In the genomic region with DNA sequence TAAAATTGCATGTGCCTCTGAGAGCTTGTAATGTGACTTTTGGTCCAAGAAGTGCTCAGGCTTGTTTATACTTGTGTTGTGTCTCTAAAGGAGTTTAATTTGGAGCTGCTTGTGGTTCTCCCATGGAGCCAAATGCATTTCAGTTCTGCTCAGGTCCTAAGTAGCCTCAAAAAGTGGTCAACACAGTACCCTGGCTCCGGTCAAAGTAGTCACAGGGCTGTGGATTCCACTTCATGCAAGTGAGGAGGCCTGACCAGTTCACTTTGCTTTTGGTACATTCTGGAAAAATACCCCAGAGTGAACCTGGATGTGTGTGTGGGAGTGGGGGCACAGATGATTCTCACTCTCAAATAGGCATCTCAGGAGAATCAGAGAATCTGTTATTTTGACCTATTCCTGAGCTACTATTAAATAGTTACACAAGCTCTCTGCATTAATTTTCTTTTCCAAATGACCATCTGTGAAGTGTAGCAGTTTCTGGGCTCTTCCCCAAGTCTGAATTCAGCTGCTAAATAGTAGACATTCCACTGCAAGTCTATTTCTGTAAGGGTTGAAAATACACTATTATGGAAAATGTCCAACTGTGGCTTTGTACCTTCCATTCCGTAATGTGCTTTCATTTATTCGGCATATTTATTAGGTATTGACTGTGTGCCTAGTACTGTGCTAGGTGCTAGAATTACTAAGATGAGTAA, we compare ENCODE assay signal across 17 cellular contexts. TPM values are rescaled to one million over a fixed set of nuclear protein-coding genes. Genes with fewer than 3 reads are reported as not detected.
DNase-seq lines count a peak whose midpoint lies in the region; ATAC-seq, FAIRE-seq and TF ChIP-seq lines count a peak whose summit lies in the region.
"Had no signal": no experiment of that assay in that cellular context is flagged by ENCODE, and none has a peak within 500 bp of the region (broad histone marks: within the 10 kb centered on the region; RNA-seq: fewer than 3 reads in every experiment).

No MANE protein-coding gene starts in this region.

- peak; percentile 51 for FAIRE-seq in endometrium (lab: Jason Lieb, UNC)
- FAIRE-seq: GM19239, H54 had no signal

- no peak overlapping the region for H3K9ac ChIP-seq in smooth muscle cell (ENCODE audit: low read depth)
- H3K9ac ChIP-seq: KMS-11 had no signal

- H3K27me3 ChIP-seq in smooth muscle cell (ENCODE audit: low read depth) (no peaks in the 10 kb centered on the region), MG63 (no peaks in the 10 kb centered on the region)
- H3K27me3 ChIP-seq: tibial nerve had no signal

- DNase-seq in GM04503 (ENCODE audit: low read depth): peak; percentile 65
- peak; percentile 5 for DNase-seq in left kidney (ENCODE audit: low read depth, low spot score)
- peak in 3 of 49 donors; percentile 2 to 15 (median 8) for DNase-seq in substantia nigra (lab: John Stamatoyannopoulos, UW)
- DNase-seq in smooth muscle cell (lab: John Stamatoyannopoulos, UW; ENCODE audit: unreplicated experiment): no peak
- no peak for DNase-seq in MG63
- DNase-seq in nephron progenitor cell: no peak
- DNase-seq: activated CD8-positive, alpha-beta T cell treated with anti-CD3 and anti-CD28 coated beads, Interleukin-2, amount 10 ng/mL, durations not matched to agents 7 days and 5 days; activated naive CD4-positive, alpha-beta T cell treated with anti-CD3 and anti-CD28 coated beads, Interleukin-2, amount 50 U/mL, for 16 hours; CD4-positive, alpha-beta memory T cell; immature natural killer cell; NCI-H2107 had no signal

- H3K4me2 ChIP-seq in smooth muscle cell: no peak overlapping the region
- H3K4me2 ChIP-seq: KMS-11 had no signal

- H2AFZ ChIP-seq in smooth muscle cell (ENCODE audit: low read depth): no peak overlapping the region

- H3F3A ChIP-seq in smooth muscle cell (ENCODE audit: low read depth): no peaks in the 10 kb centered on the region

- no peak overlapping the region for H3K4me3 Mint-ChIP-seq in nephron progenitor cell
- H3K4me3 Mint-ChIP-seq: activated CD8-positive, alpha-beta T cell treated with anti-CD3 and anti-CD28 coated beads, Interleukin-2, amount 10 ng/mL, durations not matched to agents 7 days and 5 days; immature natural killer cell had no signal

- no peak overlapping the region for H3K4me3 ChIP-seq in smooth muscle cell
- no peak overlapping the region for H3K4me3 ChIP-seq in MG63
- H3K4me3 ChIP-seq: tibial nerve had no signal

- no peaks in the 10 kb centered on the region for H4K20me1 ChIP-seq in smooth muscle cell (ENCODE audit: low read depth)

- 79% methylated on average over 3 of the region's 3 CpGs for WGBS in smooth muscle cell (ENCODE audit: low lambda C conversion rate)

- peak overlapping the region; percentile 3 for H3K27ac ChIP-seq in substantia nigra (ENCODE audit: low read depth, low read length, poor library complexity, severe bottlenecking)
- H3K27ac ChIP-seq in smooth muscle cell (ENCODE audit: low read depth): no peak overlapping the region
- H3K27ac ChIP-seq: KMS-11 had no signal

- H3K4me1 ChIP-seq in smooth muscle cell (ENCODE audit: low read depth): peaks cover 7% of the 10 kb centered on the region

- H3K9me3 Mint-ChIP-seq in nephron progenitor cell: no peaks in the 10 kb centered on the region
- H3K9me3 Mint-ChIP-seq: immature natural killer cell had no signal

- H3K27ac Mint-ChIP-seq in nephron progenitor cell: no peak overlapping the region
- H3K27ac Mint-ChIP-seq: activated CD8-positive, alpha-beta T cell treated with anti-CD3 and anti-CD28 coated beads, Interleukin-2, amount 10 ng/mL, durations not matched to agents 7 days and 5 days had no signal

- ATAC-seq in GM18511 (IDR thresholded peaks at IDR 0.05; ENCODE audit: unreplicated experiment): no peak
- ATAC-seq: activated CD8-positive, alpha-beta T cell treated with anti-CD3 and anti-CD28 coated beads, Interleukin-2, amount 10 ng/mL, durations not matched to agents 7 days and 5 days had no signal

- H3K36me3 Mint-ChIP-seq in nephron progenitor cell (ENCODE audit: low read depth): peaks cover 56% of the 10 kb centered on the region

- TF ChIP-seq CTCF in smooth muscle cell (IDR thresholded peaks at IDR 0.05; ENCODE audit: borderline replicate concordance, insufficient read depth, poor library complexity, severe bottlenecking) (no peak), nephron progenitor cell (IDR thresholded peaks at IDR 0.05) (no peak)

- H3K79me2 ChIP-seq in smooth muscle cell (ENCODE audit: low read depth): no peaks in the 10 kb centered on the region

- H3K4me1 Mint-ChIP-seq in nephron progenitor cell: no peaks in the 10 kb centered on the region
- H3K4me1 Mint-ChIP-seq: CD4-positive, alpha-beta memory T cell; immature natural killer cell had no signal

- no peaks in the 10 kb centered on the region for H3K36me3 ChIP-seq in smooth muscle cell (ENCODE audit: low read depth)
- no peaks in the 10 kb centered on the region; the same call in 1 of the 2 replicates for H3K36me3 ChIP-seq in MG63

- H3K27me3 Mint-ChIP-seq in nephron progenitor cell (ENCODE audit: low read depth, poor library complexity): no peaks in the 10 kb centered on the region
- H3K27me3 Mint-ChIP-seq: CD4-positive, alpha-beta memory T cell had no signal

- H3K9me3 ChIP-seq in smooth muscle cell (replicated peaks; ENCODE audit: low read depth): no peaks in the 10 kb centered on the region
- no peaks in the 10 kb centered on the region for H3K9me3 ChIP-seq in MG63
- H3K9me3 ChIP-seq: tibial nerve had no signal

RNA-seq across cellular contexts. Expression of a gene that starts 31.7 kb away (rescaled TPM):
- total RNA-seq in smooth muscle cell: 10.8 and 15.3 TPM in 2 replicates
- polyA plus RNA-seq in smooth muscle cell: 4.9 and 8.1 TPM in 2 replicates
- 3.6 and 8.8 TPM in 2 replicates for total RNA-seq in MG63 (2014; rRNA removed; shearing (Covaris generic); ENCODE audit: low replicate concordance)

RNA-seq across cellular contexts. Expression of a gene that starts 43.5 kb away (rescaled TPM):
- total RNA-seq in smooth muscle cell: 10.7 and 13.0 TPM in 2 replicates
- polyA plus RNA-seq in smooth muscle cell: 5.8 and 6.1 TPM in 2 replicates
- total RNA-seq in MG63 (2014; rRNA removed; shearing (Covaris generic); ENCODE audit: low replicate concordance): 1.2 and 2.5 TPM in 2 replicates

Comparison
In these comparisons a context has a peak if more than half of its experiments do, and no peak if none do; other contexts are left out.
1. DNase-seq: peak in GM04503 (single experiment) and left kidney (single experiment); none in smooth muscle cell (single experiment), MG63 (single experiment) and nephron progenitor cell (single experiment).